ENCODE assay signal across 24 cellular contexts in genomic region chr20:43917380-43917779, GRCh38. TPM values are rescaled to one million over a fixed set of nuclear protein-coding genes. Genes with fewer than 3 reads are reported as not detected.
A peak's percentile ranks its signal among the peaks of the same experiment; 100 is the strongest.
DNase-seq lines count a peak whose midpoint lies in the region; FAIRE-seq and TF ChIP-seq lines count a peak whose summit lies in the region.
"Had no signal": no experiment of that assay in that cellular context is flagged by ENCODE, and none has a peak within 500 bp of the region (broad histone marks: within the 10 kb centered on the region; RNA-seq: fewer than 3 reads in every experiment).

No MANE protein-coding gene starts in this region.

- no peak overlapping the region for H3K9ac ChIP-seq in neural progenitor cell

- H3K4me3 ChIP-seq in astrocyte of the cerebellum (ENCODE audit: low read depth, low read length) (peak overlapping the region; percentile 59), neural progenitor cell (no peak overlapping the region)

- H3K9me3 ChIP-seq in neural progenitor cell (ENCODE audit: low read depth) = no peaks in the 10 kb centered on the region

- no peak overlapping the region for H3K27ac Mint-ChIP-seq in neural progenitor cell
- H3K27ac Mint-ChIP-seq: B cell had no signal

- peak; percentile 7 for DNase-seq in DMS79 treated with DMSO at 0.1 percent for 48 hours (lab: John Stamatoyannopoulos, UW)
- DNase-seq in DMS79 (lab: John Stamatoyannopoulos, UW) = no peak
- DNase-seq in NCI-H1105 treated with DMSO at 0.1 percent for 48 hours (lab: John Stamatoyannopoulos, UW) = peak; percentile 19
- no peak for DNase-seq in astrocyte of the cerebellum (ENCODE audit: low read depth)
- DNase-seq in neural progenitor cell (ENCODE audit: low spot score) = peak; percentile 20
- no peak for DNase-seq in NCI-H1048 (lab: John Stamatoyannopoulos, UW)
- no peak for DNase-seq in GM12892 (ENCODE audit: insufficient read length)
- DNase-seq in activated CD8-positive, alpha-beta memory T cell treated with anti-CD3 and anti-CD28 coated beads, Interleukin-2, amount 50 U/mL, for 4 hours = no peak
- DNase-seq: activated CD4-positive, alpha-beta T cell treated with anti-CD3 and anti-CD28 coated beads, Interleukin-2, amount 50 U/mL, for 4 hours; activated naive CD4-positive, alpha-beta T cell treated with anti-CD3 and anti-CD28 coated beads, Interleukin-2, amount 50 U/mL, for 16 hours; activated T-cell treated with anti-CD3 and anti-CD28 coated beads for 4 hours; aorta; Calu3; effector memory CD8-positive, alpha-beta T cell; head of caudate nucleus; mammary epithelial cell; NCI-H2081 treated with DMSO at 0.1 percent for 48 hours; NCI-H526; SHP77; sigmoid colon; stimulated activated naive CD4-positive, alpha-beta T cell; trophoblast cell had no signal

- TF ChIP-seq POLR2A in GM12892 (IDR thresholded peaks at IDR 0.05; ENCODE audit: low read depth, low read length) = no peak

- TF ChIP-seq CTCF in astrocyte of the cerebellum (IDR thresholded peaks at IDR 0.05; ENCODE audit: low read depth, low read length, missing control alignments) (no peak), neural progenitor cell (IDR thresholded peaks at IDR 0.05) (no peak)

- H3K27me3 ChIP-seq in neural progenitor cell = peaks cover 60% of the 10 kb centered on the region

- H3K36me3 ChIP-seq in neural progenitor cell = no peaks in the 10 kb centered on the region
- H3K36me3 ChIP-seq: sigmoid colon had no signal

- peaks cover 14% of the 10 kb centered on the region for H3K4me1 ChIP-seq in neural progenitor cell

- H3K9me3 Mint-ChIP-seq in neural progenitor cell = peaks cover 16% of the 10 kb centered on the region

- peaks cover 27% of the 10 kb centered on the region for H3K27me3 Mint-ChIP-seq in neural progenitor cell (ENCODE audit: insufficient read depth, low read depth)

- H3K79me2 ChIP-seq in neural progenitor cell (ENCODE audit: low read depth) = no peaks in the 10 kb centered on the region

- H3K4me1 Mint-ChIP-seq in neural progenitor cell = peaks cover 25% of the 10 kb centered on the region

- no peaks in the 10 kb centered on the region for H4K20me1 ChIP-seq in neural progenitor cell (ENCODE audit: low read depth)

- H2AFZ ChIP-seq in neural progenitor cell (replicated peaks) = no peak overlapping the region

- H3K4me2 ChIP-seq in neural progenitor cell = no peak overlapping the region

- no peaks in the 10 kb centered on the region for H3K36me3 Mint-ChIP-seq in neural progenitor cell

- no peak overlapping the region for H3K27ac ChIP-seq in neural progenitor cell
- H3K27ac ChIP-seq: 22Rv1 had no signal

- in situ Hi-C loops in astrocyte of the cerebellum (cut with HindIII; ENCODE audit: low sequenced_read_pairs) = no loop called here

- peak overlapping the region; percentile 82 for H3K4me3 Mint-ChIP-seq in neural progenitor cell

- no peak for FAIRE-seq in GM12892 (lab: Jason Lieb, UNC)

- H3F3A ChIP-seq in neural progenitor cell (ENCODE audit: low read depth) = peaks cover 34% of the 10 kb centered on the region

RNA-seq across cellular contexts. Expression of gene TOX2, which starts 2.7 kb away (rescaled TPM):
- total RNA-seq in neural progenitor cell (ENCODE audit: low replicate concordance) = 1.8 TPM in 1 of 2 replicates, not detected in the other
- 20.8 TPM for polyA plus RNA-seq in GM12892 (2012; ENCODE audit: missing spikeins)
- total RNA-seq: Calu3 had no signal

Comparison
In these comparisons a context has a peak if more than half of its experiments do, and no peak if none do; other contexts are left out.
1. DNase-seq: peak in DMS79 treated with DMSO at 0.1 percent for 48 hours (single experiment), NCI-H1105 treated with DMSO at 0.1 percent for 48 hours (single experiment) and neural progenitor cell (single experiment); none in DMS79 (single experiment), astrocyte of the cerebellum (single experiment), NCI-H1048 (single experiment), GM12892 (single experiment) and activated CD8-positive, alpha-beta memory T cell treated with anti-CD3 and anti-CD28 coated beads, Interleukin-2, amount 50 U/mL, for 4 hours (single experiment).